14 cellular contexts compared by ENCODE assay signal in genomic region chr12:95718772-95719171, GRCh38.
DNase-seq lines count a peak whose midpoint lies in the region; ATAC-seq and TF ChIP-seq lines count a peak whose summit lies in the region.
"Had no signal": no experiment of that assay in that cellular context is flagged by ENCODE, and none has a peak within 500 bp of the region (broad histone marks: within the 10 kb centered on the region; RNA-seq: fewer than 3 reads in every experiment).

No MANE protein-coding gene starts in this region.

- TF ChIP-seq EP300 in SK-N-SH (IDR thresholded peaks at IDR 0.05; ENCODE audit: borderline replicate concordance in 1 of 2, low read depth in 1 of 2, low read length in 1 of 2) (no peak), stomach (IDR thresholded peaks at IDR 0.05) (no peak)

- DNase-seq in SK-N-SH: no peak
- no peak for DNase-seq in PC-3
- no peak for DNase-seq in body of pancreas
- DNase-seq in stomach: no peak
- DNase-seq: 8988T; CD4-positive, CD25-positive, alpha-beta regulatory T cell; CD8-positive, alpha-beta memory T cell; COR-L47 had no signal

- H3K9me3 ChIP-seq in SK-N-SH: no peaks in the 10 kb centered on the region
- H3K9me3 ChIP-seq in PC-3 (ENCODE audit: low read length): no peaks in the 10 kb centered on the region
- no peaks in the 10 kb centered on the region for H3K9me3 ChIP-seq in body of pancreas
- no peaks in the 10 kb centered on the region for H3K9me3 ChIP-seq in stomach
- H3K9me3 ChIP-seq: BLaER1 treated with 17β-estradiol and CSF1 and Interleukin-3, amounts not matched to agents 10 nM and 100 nM; HAP-1 had no signal

- H4K20me1 ChIP-seq in SK-N-SH (ENCODE audit: insufficient read depth) (no peaks in the 10 kb centered on the region), PC-3 (ENCODE audit: low read length) (no peaks in the 10 kb centered on the region)
- H4K20me1 ChIP-seq: BLaER1 treated with 17β-estradiol and CSF1 and Interleukin-3, amounts not matched to agents 10 nM and 100 nM had no signal

- no peaks in the 10 kb centered on the region for H3F3A ChIP-seq in SK-N-SH (replicated peaks; ENCODE audit: insufficient read depth)
- H3F3A ChIP-seq in PC-3 (ENCODE audit: low read length, unreplicated experiment): no peaks in the 10 kb centered on the region

- WGBS in SK-N-SH (ENCODE audit: low lambda C conversion rate): 44% methylated on average over 2 of the region's 2 CpGs
- WGBS in body of pancreas, 2 donors: 31 to 42% methylated on average over 2 of the region's 2 CpGs
- WGBS in stomach, 5 donors: 34 to 57% (median 47%) methylated on average over 2 of the region's 2 CpGs

- POLR2A ChIA-PET in SK-N-SH (lab: Yijun Ruan, JAX) (no interaction called here), PC-3 (lab: Charles Lee; ENCODE audit: unreplicated experiment) (interaction anchor here (0.8 kb wide), 1 partner anchor 136 kb away, joined by 6 read pairs; no protein-coding TSS in a partner anchor)

- CTCF ChIA-PET in SK-N-SH (lab: Yijun Ruan, JAX): no interaction called here
- CTCF ChIA-PET in PC-3 (lab: Charles Lee): interaction anchor here (0.6 kb wide), 1 partner anchor 85 kb away, joined by 3 read pairs; no protein-coding TSS in a partner anchor

- no peak for TF ChIP-seq RAD21 in SK-N-SH (IDR thresholded peaks at IDR 0.05; ENCODE audit: low read length)

- H3K4me1 ChIP-seq in SK-N-SH (ENCODE audit: control insufficient read depth in 1 of 2, insufficient read depth in 2 of 2, low read depth in 1 of 2, low read length in 1 of 2) (no peaks in the 10 kb centered on the region; a peak in 1 of 4 replicates), PC-3 (ENCODE audit: insufficient read depth, low read length) (peaks cover 20% of the 10 kb centered on the region), body of pancreas (peaks cover 56% of the 10 kb centered on the region), stomach (peaks cover 4 to 56% (median 27%) of the 10 kb centered on the region in 4 donors)
- H3K4me1 ChIP-seq: BLaER1 treated with 17β-estradiol and CSF1 and Interleukin-3, amounts not matched to agents 10 nM and 100 nM had no signal

- ATAC-seq in SK-N-SH treated with all-trans-retinoic acid at 6 μM for 48 hours (no peak), PC-3 (no peak), body of pancreas (no peak), GM21447 (IDR thresholded peaks at IDR 0.05; ENCODE audit: unreplicated experiment) (no peak), HG03025 (IDR thresholded peaks at IDR 0.05; ENCODE audit: low FRiP score, unreplicated experiment) (no peak), GM18498 (IDR thresholded peaks at IDR 0.05; ENCODE audit: unreplicated experiment) (no peak)

- no peak overlapping the region for H3K4me2 ChIP-seq in SK-N-SH
- peak overlapping the region; percentile 47; the same call in 1 of the 2 replicates for H3K4me2 ChIP-seq in PC-3 (ENCODE audit: low read length)
- H3K4me2 ChIP-seq: BLaER1 treated with 17β-estradiol and CSF1 and Interleukin-3, amounts not matched to agents 10 nM and 100 nM had no signal

- intact Hi-C loops in PC-3 (cut with micrococcal nuclease): no loop called here
- intact Hi-C loops in body of pancreas (cut with DNase I): no loop called here
- intact Hi-C loops in stomach (cut with DNase I; ENCODE audit: low total_unique reads): no loop called here

- H3K27ac ChIP-seq in SK-N-SH (ENCODE audit: low read depth in 2 of 2, low read length in 1 of 2): no peak overlapping the region
- peak overlapping the region; percentile 78 for H3K27ac ChIP-seq in PC-3 (ENCODE audit: low read length)
- peak overlapping the region in 3 of 4 donors; percentile 9 to 74 (median 58) for H3K27ac ChIP-seq in body of pancreas
- peak overlapping the region in 4 of 5 donors; percentile 38 to 67 (median 60) for H3K27ac ChIP-seq in stomach
- H3K27ac ChIP-seq: BLaER1 treated with 17β-estradiol and CSF1 and Interleukin-3, amounts not matched to agents 10 nM and 100 nM had no signal

- H2AFZ ChIP-seq in SK-N-SH (ENCODE audit: low read depth) (no peak overlapping the region), PC-3 (ENCODE audit: low read length) (no peak overlapping the region)

- no peaks in the 10 kb centered on the region for H3K36me3 ChIP-seq in SK-N-SH (replicated peaks in 1 of 2; ENCODE audit: control insufficient read depth in 1 of 2, insufficient read depth in 2 of 2, low read length in 1 of 2)
- peaks cover 5% of the 10 kb centered on the region; the same call in 1 of the 2 replicates for H3K36me3 ChIP-seq in PC-3 (ENCODE audit: low read depth, low read length)
- H3K36me3 ChIP-seq in body of pancreas (replicated peaks in 1 of 2; ENCODE audit: insufficient read depth in 1 of 2, low read depth in 2 of 2): no peaks in the 10 kb centered on the region
- no peaks in the 10 kb centered on the region for H3K36me3 ChIP-seq in stomach
- H3K36me3 ChIP-seq: BLaER1 treated with 17β-estradiol and CSF1 and Interleukin-3, amounts not matched to agents 10 nM and 100 nM; HAP-1 had no signal

- TF ChIP-seq POLR2A in body of pancreas (IDR thresholded peaks at IDR 0.05) (no peak), stomach (IDR thresholded peaks at IDR 0.05) (no peak)

- H3K4me3 ChIP-seq in SK-N-SH (ENCODE audit: low read depth in 2 of 2, low read length in 1 of 2): no peak overlapping the region
- no peak overlapping the region for H3K4me3 ChIP-seq in PC-3 (ENCODE audit: low read length)
- H3K4me3 ChIP-seq in body of pancreas: no peak overlapping the region
- H3K4me3 ChIP-seq in stomach: no peak overlapping the region
- H3K4me3 ChIP-seq: BLaER1 treated with 17β-estradiol and CSF1 and Interleukin-3, amounts not matched to agents 10 nM and 100 nM; HAP-1 had no signal

- H3K9me2 ChIP-seq in SK-N-SH: no peaks in the 10 kb centered on the region
- H3K9me2 ChIP-seq in PC-3 (replicated peaks; ENCODE audit: low read length): no peaks in the 10 kb centered on the region

- H3K79me2 ChIP-seq in SK-N-SH (ENCODE audit: insufficient read depth) (no peaks in the 10 kb centered on the region), PC-3 (ENCODE audit: low read length) (no peaks in the 10 kb centered on the region)

- no peaks in the 10 kb centered on the region for H3K27me3 ChIP-seq in SK-N-SH (ENCODE audit: insufficient read depth)
- H3K27me3 ChIP-seq in PC-3 (ENCODE audit: low read length): no peaks in the 10 kb centered on the region
- no peaks in the 10 kb centered on the region for H3K27me3 ChIP-seq in body of pancreas
- H3K27me3 ChIP-seq in stomach: no peaks in the 10 kb centered on the region
- H3K27me3 ChIP-seq: BLaER1 treated with 17β-estradiol and CSF1 and Interleukin-3, amounts not matched to agents 10 nM and 100 nM had no signal

- no peak overlapping the region for H3K9ac ChIP-seq in SK-N-SH
- H3K9ac ChIP-seq in PC-3 (ENCODE audit: low read length): no peak overlapping the region; the same call in 1 of the 2 replicates
- H3K9ac ChIP-seq: BLaER1 treated with 17β-estradiol and CSF1 and Interleukin-3, amounts not matched to agents 10 nM and 100 nM had no signal

- no TSS peak for BruUV-seq in PC-3 (replicated peaks; lab: Mats Ljungman, UMichigan)

- TF ChIP-seq CTCF in SK-N-SH (IDR thresholded peaks at IDR 0.05): no peak
- no peak for TF ChIP-seq CTCF in PC-3 (conservative IDR thresholded peaks at IDR 0.05; ENCODE audit: low read depth, low read length)
- TF ChIP-seq CTCF in body of pancreas (IDR thresholded peaks at IDR 0.05): no peak
- no peak for TF ChIP-seq CTCF in stomach (IDR thresholded peaks at IDR 0.05)

TF ChIP-seq in SK-N-SH treated with all-trans-retinoic acid at 6 μM for 48 hours, 23 proteins besides CTCF, POLR2A, EP300 and RAD21 (continues in another document):
- TF ChIP-seq PPARA (CRISPR knock-in tag; IDR thresholded peaks at IDR 0.05; ENCODE audit: borderline replicate concordance) (no peak), TCF4 (CRISPR knock-in tag; IDR thresholded peaks at IDR 0.05; ENCODE audit: borderline replicate concordance) (peak; percentile 44), ESRRG (CRISPR knock-in tag; IDR thresholded peaks at IDR 0.05) (no peak), ZFP30 (CRISPR knock-in tag; IDR thresholded peaks at IDR 0.05) (peak; percentile 31; the same call in 1 of the 2 replicates), ARNTL (CRISPR knock-in tag; IDR thresholded peaks at IDR 0.05; ENCODE audit: borderline replicate concordance, low read depth) (no peak), BACH2 (CRISPR knock-in tag; IDR thresholded peaks at IDR 0.05; ENCODE audit: borderline replicate concordance) (no peak), ZNF565 (CRISPR knock-in tag; conservative IDR thresholded peaks at IDR 0.05; ENCODE audit: low read depth) (no peak), ISL1 (CRISPR knock-in tag; IDR thresholded peaks at IDR 0.05) (peak; percentile 93), ZNF8 (CRISPR knock-in tag; IDR thresholded peaks at IDR 0.05) (0 out of 2 replicates have a peak, but pooled peaks have one; percentile 20), SNAI2 (CRISPR knock-in tag; IDR thresholded peaks at IDR 0.05) (peak; percentile 87; the same call in 1 of the 2 replicates), ZFP3 (CRISPR knock-in tag; IDR thresholded peaks at IDR 0.05) (no peak), RARB (CRISPR knock-in tag; IDR thresholded peaks at IDR 0.05) (no peak), CSDC2 (CRISPR knock-in tag; IDR thresholded peaks at IDR 0.05) (no peak)

TF ChIP-seq in SK-N-SH, 30 proteins besides CTCF, POLR2A, EP300 and RAD21 (continues in another document):
- TF ChIP-seq TCF12 (IDR thresholded peaks at IDR 0.05): no peak
- no peak for TF ChIP-seq USF2 (IDR thresholded peaks at IDR 0.05; ENCODE audit: borderline replicate concordance, low read depth, low read length)
- no peak for TF ChIP-seq POLR2AphosphoS5 (IDR thresholded peaks at IDR 0.05; ENCODE audit: low read depth, low read length)
- no peak for TF ChIP-seq GATA2 (CRISPR knock-in tag; IDR thresholded peaks at IDR 0.05)

Comparison
In these comparisons a context has a peak if more than half of its experiments do, and no peak if none do; other contexts are left out.
1. H3K27ac ChIP-seq: peak in PC-3 (single experiment), body of pancreas (3 of 4) and stomach (4 of 5); none in SK-N-SH (0 of 2).